In the genomic region with DNA sequence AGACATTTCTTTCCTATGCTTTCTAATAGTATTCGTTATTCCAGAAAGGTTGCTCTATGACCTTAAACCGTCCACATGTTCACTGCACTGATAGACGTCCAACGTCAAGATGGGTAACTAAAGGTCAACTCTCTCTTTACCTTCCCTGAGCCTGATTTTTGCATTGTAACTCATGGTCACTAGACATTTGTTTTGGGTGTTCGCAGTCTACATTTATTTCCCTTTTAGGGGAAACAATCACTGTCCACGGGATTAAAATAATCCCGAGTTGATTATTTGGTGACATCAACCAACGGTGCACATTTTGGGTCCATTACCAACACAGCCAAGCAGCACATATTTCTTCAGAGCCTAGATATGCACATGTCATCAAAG, we compare ENCODE assay signal across 8 cellular contexts. TPM values are rescaled to one million over a fixed set of nuclear protein-coding genes. Genes with fewer than 3 reads are reported as not detected.
DNase-seq lines count a peak whose midpoint lies in the region; ATAC-seq and TF ChIP-seq lines count a peak whose summit lies in the region.

No MANE protein-coding gene starts in this region.

- TF ChIP-seq CTCF in MM.1S (IDR thresholded peaks at IDR 0.05; ENCODE audit: low read length), result no peak
- no peak for TF ChIP-seq CTCF in neural cell (IDR thresholded peaks at IDR 0.05; ENCODE audit: poor library complexity, severe bottlenecking)

- no peaks in the 10 kb centered on the region for H3K9me3 Mint-ChIP-seq in effector memory CD8-positive, alpha-beta T cell

- intact Hi-C loops in head of caudate nucleus (cut with DNase I), result loop anchor here (2.0 kb wide), 1 partner anchor 58 kb away; a partner anchor contains a TSS

- no peak for TF ChIP-seq RAD21 in neural cell (conservative IDR thresholded peaks at IDR 0.05)

- H3K4me1 Mint-ChIP-seq in effector memory CD8-positive, alpha-beta T cell (ENCODE audit: low read depth in 2 of 2), result peaks cover 14 to 25% of the 10 kb centered on the region in 2 donors

- DNase-seq in MM.1S (peak; percentile 14), NCI-H1436 treated with DMSO at 0.1 percent for 48 hours (lab: John Stamatoyannopoulos, UW) (no peak), head of caudate nucleus (no peak), NCI-H2171 treated with DMSO at 0.1 percent for 48 hours (lab: John Stamatoyannopoulos, UW) (no peak)
- no peak for DNase-seq in effector memory CD8-positive, alpha-beta T cell

- H3K4me3 ChIP-seq in MM.1S (ENCODE audit: low read length), result peak overlapping the region; percentile 94
- H3K4me3 ChIP-seq in neural cell (ENCODE audit: low read length), result peak overlapping the region; percentile 92

- peak overlapping the region; percentile 96 for H2AFZ ChIP-seq in MM.1S (ENCODE audit: low read length)
- peak overlapping the region; percentile 83 for H2AFZ ChIP-seq in neural cell (ENCODE audit: low read depth, low read length)

- ATAC-seq in GM18517 (IDR thresholded peaks at IDR 0.05; ENCODE audit: unreplicated experiment) (peak; percentile 20), HG03139 (IDR thresholded peaks at IDR 0.05; ENCODE audit: unreplicated experiment) (no peak)
- no peak for ATAC-seq in effector memory CD8-positive, alpha-beta T cell (replicated peaks)

- TF ChIP-seq EP300 in neural cell (conservative IDR thresholded peaks at IDR 0.05; ENCODE audit: poor library complexity, severe bottlenecking), result no peak

- H3F3A ChIP-seq in MM.1S (ENCODE audit: insufficient read depth, low read length), result peaks cover 9% of the 10 kb centered on the region; the same call in 1 of the 2 replicates
- no peaks in the 10 kb centered on the region for H3F3A ChIP-seq in neural cell (ENCODE audit: insufficient read depth, low read length, poor library complexity, severe bottlenecking)

- H3K27ac ChIP-seq in MM.1S (ENCODE audit: low read length) (peak overlapping the region; percentile 57; the same call in 1 of the 2 replicates), neural cell (ENCODE audit: low read length) (peak overlapping the region; percentile 47)

- H3K9me3 ChIP-seq in MM.1S (replicated peaks; ENCODE audit: insufficient read depth, low read length), result no peaks in the 10 kb centered on the region
- no peaks in the 10 kb centered on the region for H3K9me3 ChIP-seq in neural cell (ENCODE audit: low read length)

- peak overlapping the region; percentile 83 to 94 for H3K27ac Mint-ChIP-seq in effector memory CD8-positive, alpha-beta T cell

- H3K36me3 ChIP-seq in MM.1S (replicated peaks; ENCODE audit: insufficient read depth, low read length), result no peaks in the 10 kb centered on the region
- H3K36me3 ChIP-seq in neural cell (ENCODE audit: insufficient read depth, low read length), result no peaks in the 10 kb centered on the region

- peak overlapping the region; percentile 94 for H3K9ac ChIP-seq in MM.1S (ENCODE audit: low read length)
- H3K9ac ChIP-seq in neural cell (ENCODE audit: low read length), result peak overlapping the region; percentile 88

- no peaks in the 10 kb centered on the region for H3K27me3 Mint-ChIP-seq in effector memory CD8-positive, alpha-beta T cell

- H3K9me2 ChIP-seq in MM.1S (replicated peaks; ENCODE audit: insufficient read depth, low read length) (no peaks in the 10 kb centered on the region), neural cell (ENCODE audit: insufficient read depth, low read length) (no peaks in the 10 kb centered on the region)

- H3K27me3 ChIP-seq in MM.1S (replicated peaks; ENCODE audit: insufficient read depth, low read length), result no peaks in the 10 kb centered on the region
- H3K27me3 ChIP-seq in neural cell (ENCODE audit: insufficient read depth, low read depth, low read length), result no peaks in the 10 kb centered on the region

- peaks cover 10% of the 10 kb centered on the region for H3K36me3 Mint-ChIP-seq in effector memory CD8-positive, alpha-beta T cell (ENCODE audit: insufficient read depth)

- H3K4me2 ChIP-seq in MM.1S (ENCODE audit: low read depth, low read length) (peak overlapping the region; percentile 97), neural cell (ENCODE audit: low read length) (peak overlapping the region; percentile 82)

- H3K4me1 ChIP-seq in MM.1S (ENCODE audit: low read length), result peaks cover 33% of the 10 kb centered on the region

- H3K79me2 ChIP-seq in MM.1S (ENCODE audit: low read length) (peaks cover 52% of the 10 kb centered on the region), neural cell (replicated peaks; ENCODE audit: insufficient read depth, low read length) (peaks cover 5% of the 10 kb centered on the region)

- H3K4me3 Mint-ChIP-seq in effector memory CD8-positive, alpha-beta T cell, result peak overlapping the region; percentile 93 to 94

- H4K20me1 ChIP-seq in MM.1S (ENCODE audit: insufficient read depth, low read length), result no peaks in the 10 kb centered on the region
- no peaks in the 10 kb centered on the region for H4K20me1 ChIP-seq in neural cell (ENCODE audit: insufficient read depth)

TF ChIP-seq in neural cell, 6 proteins besides CTCF, POLR2A, EP300 and RAD21:
- no peak for TF ChIP-seq POLR2AphosphoS5 (IDR thresholded peaks at IDR 0.05)

RNA-seq across cellular contexts. Expression of a gene that starts 0.5 kb away (rescaled TPM):
- polyA plus RNA-seq in neural cell, result 25.7 and 29.6 TPM in 2 replicates
- 16.6 and 17.7 TPM in 2 replicates for polyA minus RNA-seq in neural cell

RNA-seq across cellular contexts. Expression of a gene that starts 57.8 kb away (rescaled TPM):
- polyA plus RNA-seq in neural cell, result 8.4 and 8.8 TPM in 2 replicates
- 11.7 and 13.4 TPM in 2 replicates for polyA minus RNA-seq in neural cell
